In the genomic region with DNA sequence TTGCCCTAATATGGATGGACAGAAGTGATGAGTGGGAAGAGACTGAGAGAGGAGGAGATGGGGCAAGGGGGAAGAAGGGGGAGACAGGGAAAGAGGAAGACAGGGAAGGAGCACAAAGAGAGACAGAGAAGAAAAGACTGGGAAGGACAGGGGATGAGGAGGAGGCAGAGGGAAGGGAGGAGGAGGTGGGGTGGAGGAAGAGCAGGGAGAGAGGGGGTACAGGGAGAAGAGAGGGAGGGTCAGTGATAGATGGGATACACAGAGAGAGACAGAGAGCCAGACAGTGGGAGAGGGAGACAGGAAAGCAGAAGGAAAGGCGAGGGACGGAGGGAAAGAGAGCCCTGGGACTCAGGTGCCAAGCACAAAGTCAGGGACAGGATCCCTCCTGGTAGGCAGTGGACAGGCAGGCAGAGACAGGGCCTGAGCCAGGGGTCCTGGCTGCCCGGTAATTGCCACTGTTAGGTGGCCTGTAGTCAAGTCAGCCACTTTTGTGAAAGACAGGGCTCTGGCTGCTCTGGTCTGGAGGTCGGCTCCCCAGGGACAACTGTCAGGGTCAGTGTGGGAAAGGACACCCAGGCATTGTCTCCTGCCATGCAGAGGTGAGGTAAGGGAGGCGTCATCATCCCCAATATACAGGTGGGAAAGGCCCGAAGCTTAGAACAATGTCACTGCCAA, we compare ENCODE assay signal across 1 cellular context.
TF ChIP-seq lines count a peak whose summit lies in the region.

No MANE protein-coding gene starts in this region.

TF ChIP-seq in WTC11, 78 proteins besides CTCF, POLR2A, EP300 and RAD21 (continued from another document):
- TF ChIP-seq, protein P1, sequence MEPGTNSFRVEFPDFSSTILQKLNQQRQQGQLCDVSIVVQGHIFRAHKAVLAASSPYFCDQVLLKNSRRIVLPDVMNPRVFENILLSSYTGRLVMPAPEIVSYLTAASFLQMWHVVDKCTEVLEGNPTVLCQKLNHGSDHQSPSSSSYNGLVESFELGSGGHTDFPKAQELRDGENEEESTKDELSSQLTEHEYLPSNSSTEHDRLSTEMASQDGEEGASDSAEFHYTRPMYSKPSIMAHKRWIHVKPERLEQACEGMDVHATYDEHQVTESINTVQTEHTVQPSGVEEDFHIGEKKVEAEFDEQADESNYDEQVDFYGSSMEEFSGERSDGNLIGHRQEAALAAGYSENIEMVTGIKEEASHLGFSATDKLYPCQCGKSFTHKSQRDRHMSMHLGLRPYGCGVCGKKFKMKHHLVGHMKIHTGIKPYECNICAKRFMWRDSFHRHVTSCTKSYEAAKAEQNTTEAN (CRISPR knock-in tag; IDR thresholded peaks at IDR 0.05): no peak
- TF ChIP-seq, protein P2, sequence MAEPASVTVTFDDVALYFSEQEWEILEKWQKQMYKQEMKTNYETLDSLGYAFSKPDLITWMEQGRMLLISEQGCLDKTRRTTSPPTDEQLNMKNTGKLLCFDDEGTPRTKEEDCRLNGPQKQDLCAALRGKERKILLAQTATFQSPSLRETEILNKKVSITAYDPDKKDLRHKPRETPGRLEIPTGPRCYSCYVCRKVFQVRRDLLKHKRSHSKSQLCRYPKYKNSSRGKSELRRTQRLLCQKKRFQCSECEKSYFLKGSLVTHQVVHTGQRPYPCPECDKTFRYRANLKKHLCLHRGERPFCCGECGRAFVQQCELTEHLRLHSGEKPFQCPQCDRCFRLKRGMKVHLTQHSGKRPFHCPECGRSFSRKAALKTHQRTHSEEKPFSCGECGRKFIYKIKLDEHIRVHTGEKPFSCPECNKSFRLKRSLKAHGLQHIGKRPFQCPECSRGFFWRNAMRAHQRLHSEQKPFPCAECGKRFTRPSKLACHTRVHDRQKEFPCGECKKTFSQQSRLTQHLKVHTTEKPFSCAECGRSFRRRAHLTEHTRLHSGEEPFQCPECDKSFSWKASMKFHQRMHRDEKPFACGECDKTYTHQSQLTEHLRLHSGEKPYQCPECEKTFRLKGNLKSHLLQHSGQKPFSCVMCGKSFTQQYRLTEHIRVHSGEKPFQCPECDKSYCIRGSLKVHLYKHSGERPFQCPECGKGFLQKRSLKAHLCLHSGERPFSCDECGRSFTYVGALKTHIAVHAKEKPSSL (CRISPR knock-in tag; conservative IDR thresholded peaks at IDR 0.05): no peak
- TF ChIP-seq FOXK1 (CRISPR knock-in tag; IDR thresholded peaks at IDR 0.05) (no peak), SP1 (CRISPR knock-in tag; conservative IDR thresholded peaks at IDR 0.05) (no peak), ZNF423 (CRISPR knock-in tag; IDR thresholded peaks at IDR 0.05) (no peak), KAT7 (CRISPR knock-in tag; IDR thresholded peaks at IDR 0.05; ENCODE audit: borderline replicate concordance) (no peak), HMGA2 (CRISPR knock-in tag; IDR thresholded peaks at IDR 0.05) (no peak), ZNF219 (CRISPR knock-in tag; IDR thresholded peaks at IDR 0.05; ENCODE audit: borderline replicate concordance) (no peak)
- TF ChIP-seq, protein P3, sequence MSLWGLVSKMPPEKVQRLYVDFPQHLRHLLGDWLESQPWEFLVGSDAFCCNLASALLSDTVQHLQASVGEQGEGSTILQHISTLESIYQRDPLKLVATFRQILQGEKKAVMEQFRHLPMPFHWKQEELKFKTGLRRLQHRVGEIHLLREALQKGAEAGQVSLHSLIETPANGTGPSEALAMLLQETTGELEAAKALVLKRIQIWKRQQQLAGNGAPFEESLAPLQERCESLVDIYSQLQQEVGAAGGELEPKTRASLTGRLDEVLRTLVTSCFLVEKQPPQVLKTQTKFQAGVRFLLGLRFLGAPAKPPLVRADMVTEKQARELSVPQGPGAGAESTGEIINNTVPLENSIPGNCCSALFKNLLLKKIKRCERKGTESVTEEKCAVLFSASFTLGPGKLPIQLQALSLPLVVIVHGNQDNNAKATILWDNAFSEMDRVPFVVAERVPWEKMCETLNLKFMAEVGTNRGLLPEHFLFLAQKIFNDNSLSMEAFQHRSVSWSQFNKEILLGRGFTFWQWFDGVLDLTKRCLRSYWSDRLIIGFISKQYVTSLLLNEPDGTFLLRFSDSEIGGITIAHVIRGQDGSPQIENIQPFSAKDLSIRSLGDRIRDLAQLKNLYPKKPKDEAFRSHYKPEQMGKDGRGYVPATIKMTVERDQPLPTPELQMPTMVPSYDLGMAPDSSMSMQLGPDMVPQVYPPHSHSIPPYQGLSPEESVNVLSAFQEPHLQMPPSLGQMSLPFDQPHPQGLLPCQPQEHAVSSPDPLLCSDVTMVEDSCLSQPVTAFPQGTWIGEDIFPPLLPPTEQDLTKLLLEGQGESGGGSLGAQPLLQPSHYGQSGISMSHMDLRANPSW (CRISPR knock-in tag; conservative IDR thresholded peaks at IDR 0.05; ENCODE audit: low read depth): no peak
- TF ChIP-seq, protein P4, sequence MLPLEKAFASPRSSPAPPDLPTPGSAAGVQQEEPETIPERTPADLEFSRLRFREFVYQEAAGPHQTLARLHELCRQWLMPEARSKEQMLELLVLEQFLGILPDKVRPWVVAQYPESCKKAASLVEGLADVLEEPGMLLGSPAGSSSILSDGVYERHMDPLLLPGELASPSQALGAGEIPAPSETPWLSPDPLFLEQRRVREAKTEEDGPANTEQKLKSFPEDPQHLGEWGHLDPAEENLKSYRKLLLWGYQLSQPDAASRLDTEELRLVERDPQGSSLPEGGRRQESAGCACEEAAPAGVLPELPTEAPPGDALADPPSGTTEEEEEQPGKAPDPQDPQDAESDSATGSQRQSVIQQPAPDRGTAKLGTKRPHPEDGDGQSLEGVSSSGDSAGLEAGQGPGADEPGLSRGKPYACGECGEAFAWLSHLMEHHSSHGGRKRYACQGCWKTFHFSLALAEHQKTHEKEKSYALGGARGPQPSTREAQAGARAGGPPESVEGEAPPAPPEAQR (CRISPR knock-in tag; IDR thresholded peaks at IDR 0.05): no peak
- TF ChIP-seq, protein P5, sequence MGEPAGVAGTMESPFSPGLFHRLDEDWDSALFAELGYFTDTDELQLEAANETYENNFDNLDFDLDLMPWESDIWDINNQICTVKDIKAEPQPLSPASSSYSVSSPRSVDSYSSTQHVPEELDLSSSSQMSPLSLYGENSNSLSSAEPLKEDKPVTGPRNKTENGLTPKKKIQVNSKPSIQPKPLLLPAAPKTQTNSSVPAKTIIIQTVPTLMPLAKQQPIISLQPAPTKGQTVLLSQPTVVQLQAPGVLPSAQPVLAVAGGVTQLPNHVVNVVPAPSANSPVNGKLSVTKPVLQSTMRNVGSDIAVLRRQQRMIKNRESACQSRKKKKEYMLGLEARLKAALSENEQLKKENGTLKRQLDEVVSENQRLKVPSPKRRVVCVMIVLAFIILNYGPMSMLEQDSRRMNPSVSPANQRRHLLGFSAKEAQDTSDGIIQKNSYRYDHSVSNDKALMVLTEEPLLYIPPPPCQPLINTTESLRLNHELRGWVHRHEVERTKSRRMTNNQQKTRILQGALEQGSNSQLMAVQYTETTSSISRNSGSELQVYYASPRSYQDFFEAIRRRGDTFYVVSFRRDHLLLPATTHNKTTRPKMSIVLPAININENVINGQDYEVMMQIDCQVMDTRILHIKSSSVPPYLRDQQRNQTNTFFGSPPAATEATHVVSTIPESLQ (CRISPR knock-in tag; IDR thresholded peaks at IDR 0.05): no peak
- TF ChIP-seq, protein P6, sequence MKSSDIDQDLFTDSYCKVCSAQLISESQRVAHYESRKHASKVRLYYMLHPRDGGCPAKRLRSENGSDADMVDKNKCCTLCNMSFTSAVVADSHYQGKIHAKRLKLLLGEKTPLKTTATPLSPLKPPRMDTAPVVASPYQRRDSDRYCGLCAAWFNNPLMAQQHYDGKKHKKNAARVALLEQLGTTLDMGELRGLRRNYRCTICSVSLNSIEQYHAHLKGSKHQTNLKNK (CRISPR knock-in tag; IDR thresholded peaks at IDR 0.05): no peak
- TF ChIP-seq, protein P7, sequence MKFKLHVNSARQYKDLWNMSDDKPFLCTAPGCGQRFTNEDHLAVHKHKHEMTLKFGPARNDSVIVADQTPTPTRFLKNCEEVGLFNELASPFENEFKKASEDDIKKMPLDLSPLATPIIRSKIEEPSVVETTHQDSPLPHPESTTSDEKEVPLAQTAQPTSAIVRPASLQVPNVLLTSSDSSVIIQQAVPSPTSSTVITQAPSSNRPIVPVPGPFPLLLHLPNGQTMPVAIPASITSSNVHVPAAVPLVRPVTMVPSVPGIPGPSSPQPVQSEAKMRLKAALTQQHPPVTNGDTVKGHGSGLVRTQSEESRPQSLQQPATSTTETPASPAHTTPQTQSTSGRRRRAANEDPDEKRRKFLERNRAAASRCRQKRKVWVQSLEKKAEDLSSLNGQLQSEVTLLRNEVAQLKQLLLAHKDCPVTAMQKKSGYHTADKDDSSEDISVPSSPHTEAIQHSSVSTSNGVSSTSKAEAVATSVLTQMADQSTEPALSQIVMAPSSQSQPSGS (CRISPR knock-in tag; IDR thresholded peaks at IDR 0.05; ENCODE audit: borderline replicate concordance, low read depth): no peak
